8 cellular contexts compared by ENCODE assay signal in genomic region chr21:44742418-44743153, GRCh38. TPM values are rescaled to one million over a fixed set of nuclear protein-coding genes. Genes with fewer than 3 reads are reported as not detected.
DNase-seq lines count a peak whose midpoint lies in the region; ATAC-seq and TF ChIP-seq lines count a peak whose summit lies in the region.

No MANE protein-coding gene starts in this region.

- TF ChIP-seq CTCF in CD8-positive, alpha-beta T cell (IDR thresholded peaks at IDR 0.05) = peak; percentile 41
- TF ChIP-seq CTCF in OCI-LY3 (IDR thresholded peaks at IDR 0.05; ENCODE audit: low read depth, low read length) = peak; percentile 40; the same call in 1 of the 2 replicates
- TF ChIP-seq CTCF in fibroblast of villous mesenchyme (IDR thresholded peaks at IDR 0.05; ENCODE audit: insufficient read depth, low read depth, low read length) = peak; percentile 28

- peaks cover 2% of the 10 kb centered on the region for H3K36me3 Mint-ChIP-seq in CD8-positive, alpha-beta T cell

- H3K27ac Mint-ChIP-seq in CD8-positive, alpha-beta T cell = peak overlapping the region; percentile 35

- DNase-seq in CD8-positive, alpha-beta T cell = no peak
- DNase-seq in Jurkat, Clone E6-1 (ENCODE audit: low read depth, low spot score) = peak; percentile 21
- peak; percentile 23 for DNase-seq in fibroblast of villous mesenchyme (ENCODE audit: low read depth)
- no peak for DNase-seq in AG08395 (ENCODE audit: low spot score)
- no peak for DNase-seq in ureter (ENCODE audit: low spot score)

- no peak overlapping the region for H3K27ac ChIP-seq in CD8-positive, alpha-beta T cell (ENCODE audit: low read depth, low read length)
- H3K27ac ChIP-seq in OCI-LY3 (ENCODE audit: low read length) = no peak overlapping the region

- no peaks in the 10 kb centered on the region for H4K20me1 ChIP-seq in OCI-LY3 (ENCODE audit: insufficient read depth, low read length)

- intact Hi-C loops in CD8-positive, alpha-beta T cell (cut with DNase I, micrococcal nuclease) = loop anchor here (1.0 to 10.0 kb wide), 4 partner anchors 50 to 602 kb away; no protein-coding TSS in a partner anchor

- no peaks in the 10 kb centered on the region for H3K4me1 ChIP-seq in CD8-positive, alpha-beta T cell (ENCODE audit: insufficient read depth, low read length)
- no peaks in the 10 kb centered on the region for H3K4me1 ChIP-seq in OCI-LY3 (ENCODE audit: low read length)

- H3K9me3 ChIP-seq in CD8-positive, alpha-beta T cell (ENCODE audit: low read length) = no peaks in the 10 kb centered on the region
- no peaks in the 10 kb centered on the region for H3K9me3 ChIP-seq in OCI-LY3 (ENCODE audit: insufficient read depth, low read length)

- CTCF ChIA-PET in CD8-positive, alpha-beta T cell (lab: Charles Lee) = interaction anchor here (0.6 to 11.5 kb wide), 41 partner anchors 9 to 285 kb away, joined by 3 to 231 read pairs (median 3); partner anchors contain the start of genes KRTAP10-4 and KRTAP12-2

- no peaks in the 10 kb centered on the region for H3K36me3 ChIP-seq in CD8-positive, alpha-beta T cell (ENCODE audit: insufficient read depth, low read length)
- no peaks in the 10 kb centered on the region for H3K36me3 ChIP-seq in OCI-LY3 (replicated peaks; ENCODE audit: low read depth, low read length)

- H2AFZ ChIP-seq in OCI-LY3 (ENCODE audit: low read depth, low read length) = no peak overlapping the region

- POLR2A ChIA-PET in CD8-positive, alpha-beta T cell (lab: Charles Lee) = interaction anchor here (0.7 to 1.8 kb wide), 3 partner anchors 83 to 232 kb away, joined by 3 to 5 read pairs (median 5); partner anchors contain the start of gene KRTAP12-3

- H3K9me3 Mint-ChIP-seq in CD8-positive, alpha-beta T cell = no peaks in the 10 kb centered on the region

- no peak overlapping the region for H3K4me3 ChIP-seq in CD8-positive, alpha-beta T cell (ENCODE audit: low read depth, low read length)
- H3K4me3 ChIP-seq in Jurkat, Clone E6-1 (ENCODE audit: low read length) = no peak overlapping the region
- H3K4me3 ChIP-seq in OCI-LY3 (ENCODE audit: low read length) (no peak overlapping the region), fibroblast of villous mesenchyme (ENCODE audit: low read depth, low read length) (no peak overlapping the region)

- H3K4me3 Mint-ChIP-seq in CD8-positive, alpha-beta T cell = no peak overlapping the region

- no peaks in the 10 kb centered on the region for H3K79me2 ChIP-seq in OCI-LY3 (ENCODE audit: low read length)

- H3K27me3 ChIP-seq in CD8-positive, alpha-beta T cell (ENCODE audit: insufficient read depth, low read length) = no peaks in the 10 kb centered on the region
- no peaks in the 10 kb centered on the region for H3K27me3 ChIP-seq in OCI-LY3 (ENCODE audit: low read depth, low read length)

- H3K27me3 Mint-ChIP-seq in CD8-positive, alpha-beta T cell (ENCODE audit: low read depth) = no peaks in the 10 kb centered on the region

- no peak overlapping the region for H3K4me2 ChIP-seq in OCI-LY3 (ENCODE audit: low read length)

- ATAC-seq in CD8-positive, alpha-beta T cell = no peak
- ATAC-seq in HG03097 (IDR thresholded peaks at IDR 0.05; ENCODE audit: low FRiP score, unreplicated experiment) (no peak), HG02852 (IDR thresholded peaks at IDR 0.05; ENCODE audit: unreplicated experiment) (no peak)

- no peak overlapping the region for H3K9ac ChIP-seq in OCI-LY3 (ENCODE audit: low read length)

- H3K4me1 Mint-ChIP-seq in CD8-positive, alpha-beta T cell (ENCODE audit: low read depth) = peaks cover 6% of the 10 kb centered on the region

RNA-seq across cellular contexts. Expression of gene TSPEAR, which starts 31.2 kb away (rescaled TPM):
- total RNA-seq in CD8-positive, alpha-beta T cell = not detected
- polyA plus RNA-seq in Jurkat, Clone E6-1 (2012; ENCODE audit: insufficient read depth, insufficient read length) = not detected
- total RNA-seq in fibroblast of villous mesenchyme (under 0.01 TPM in 1 of 2 replicates, not detected in the other), ureter (0.10 TPM)

RNA-seq across cellular contexts. Expression of gene KRTAP10-12, which starts 45.6 kb away (rescaled TPM):
- not detected for total RNA-seq in CD8-positive, alpha-beta T cell
- polyA plus RNA-seq in Jurkat, Clone E6-1 (2012; ENCODE audit: insufficient read depth, insufficient read length) = not detected
- total RNA-seq in fibroblast of villous mesenchyme = not detected in 2 replicates
- not detected for total RNA-seq in ureter

RNA-seq across cellular contexts. Expression of gene UBE2G2, which starts 59.0 kb away (rescaled TPM):
- total RNA-seq in CD8-positive, alpha-beta T cell = 10 to 100 TPM; 88.8 to 89.1 TPM
- 124 TPM for polyA plus RNA-seq in Jurkat, Clone E6-1 (2012; ENCODE audit: insufficient read depth, insufficient read length)
- total RNA-seq in fibroblast of villous mesenchyme (86.7 and 88.5 TPM in 2 replicates), ureter (126 TPM)

Comparison
In these comparisons a context has a peak if more than half of its experiments do, and no peak if none do; other contexts are left out.
1. DNase-seq: peak in Jurkat, Clone E6-1 (single experiment) and fibroblast of villous mesenchyme (single experiment); none in CD8-positive, alpha-beta T cell (0 of 7), AG08395 (single experiment) and ureter (single experiment).
2. Peak in every context shown above with its lines, with median percentiles within 50 percentile points of each other: CTCF ChIP-seq.